1 cellular context compared by ENCODE assay signal in the genomic region with DNA sequence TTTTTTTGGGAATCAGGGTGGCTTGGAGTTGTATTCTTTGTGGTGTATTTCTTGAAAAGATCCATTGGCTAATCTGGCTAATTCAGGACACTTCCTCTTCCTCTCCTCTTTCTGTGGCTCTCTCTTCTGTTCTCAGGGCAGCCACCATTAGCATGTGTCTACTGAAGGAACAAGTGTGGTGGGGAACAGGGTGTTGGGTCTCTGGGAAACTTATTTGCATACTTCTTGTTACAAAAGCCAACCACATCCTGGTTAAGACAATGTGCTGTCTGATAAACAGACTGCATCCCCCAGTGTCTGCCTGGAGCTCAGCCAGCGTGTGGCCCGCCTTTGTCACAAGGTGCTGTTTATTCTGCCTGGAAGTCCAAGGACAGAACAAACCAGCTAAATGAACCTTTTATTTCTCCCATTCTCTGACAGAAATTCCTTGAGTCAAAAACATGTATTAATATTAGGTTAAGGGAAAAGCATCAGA.
TF ChIP-seq lines count a peak whose summit lies in the region.

No MANE protein-coding gene starts in this region.

TF ChIP-seq in HepG2, 621 proteins besides CTCF, POLR2A, EP300 and RAD21 (continued from another document and continues in another):
- no peak for TF ChIP-seq ZNF431 (CRISPR knock-in tag; IDR thresholded peaks at IDR 0.05; ENCODE audit: borderline replicate concordance, low read depth)
- TF ChIP-seq, protein P1, sequence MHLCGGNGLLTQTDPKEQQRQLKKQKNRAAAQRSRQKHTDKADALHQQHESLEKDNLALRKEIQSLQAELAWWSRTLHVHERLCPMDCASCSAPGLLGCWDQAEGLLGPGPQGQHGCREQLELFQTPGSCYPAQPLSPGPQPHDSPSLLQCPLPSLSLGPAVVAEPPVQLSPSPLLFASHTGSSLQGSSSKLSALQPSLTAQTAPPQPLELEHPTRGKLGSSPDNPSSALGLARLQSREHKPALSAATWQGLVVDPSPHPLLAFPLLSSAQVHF (CRISPR knock-in tag; IDR thresholded peaks at IDR 0.05) = no peak
- TF ChIP-seq SOX13 (IDR thresholded peaks at IDR 0.05) = peak; percentile 99
- peak in 1 of 2 experiments; percentile 100; a peak in 2 of 4 replicates for TF ChIP-seq SOX13 (CRISPR knock-in tag; conservative IDR thresholded peaks at IDR 0.05 in 1 of 2, IDR thresholded peaks at IDR 0.05 in 1 of 2)
- peak; percentile 83 for TF ChIP-seq POGZ (CRISPR knock-in tag; IDR thresholded peaks at IDR 0.05)
- TF ChIP-seq ZNF883 (CRISPR knock-in tag; IDR thresholded peaks at IDR 0.05; ENCODE audit: not compliant biosample characterization) = no peak
- peak; percentile 86; the same call in 1 of the 2 replicates for TF ChIP-seq MIER3 (CRISPR knock-in tag; IDR thresholded peaks at IDR 0.05; ENCODE audit: borderline replicate concordance)
- TF ChIP-seq EEA1 (CRISPR knock-in tag; IDR thresholded peaks at IDR 0.05; ENCODE audit: borderline replicate concordance) = no peak
- TF ChIP-seq, protein P2, sequence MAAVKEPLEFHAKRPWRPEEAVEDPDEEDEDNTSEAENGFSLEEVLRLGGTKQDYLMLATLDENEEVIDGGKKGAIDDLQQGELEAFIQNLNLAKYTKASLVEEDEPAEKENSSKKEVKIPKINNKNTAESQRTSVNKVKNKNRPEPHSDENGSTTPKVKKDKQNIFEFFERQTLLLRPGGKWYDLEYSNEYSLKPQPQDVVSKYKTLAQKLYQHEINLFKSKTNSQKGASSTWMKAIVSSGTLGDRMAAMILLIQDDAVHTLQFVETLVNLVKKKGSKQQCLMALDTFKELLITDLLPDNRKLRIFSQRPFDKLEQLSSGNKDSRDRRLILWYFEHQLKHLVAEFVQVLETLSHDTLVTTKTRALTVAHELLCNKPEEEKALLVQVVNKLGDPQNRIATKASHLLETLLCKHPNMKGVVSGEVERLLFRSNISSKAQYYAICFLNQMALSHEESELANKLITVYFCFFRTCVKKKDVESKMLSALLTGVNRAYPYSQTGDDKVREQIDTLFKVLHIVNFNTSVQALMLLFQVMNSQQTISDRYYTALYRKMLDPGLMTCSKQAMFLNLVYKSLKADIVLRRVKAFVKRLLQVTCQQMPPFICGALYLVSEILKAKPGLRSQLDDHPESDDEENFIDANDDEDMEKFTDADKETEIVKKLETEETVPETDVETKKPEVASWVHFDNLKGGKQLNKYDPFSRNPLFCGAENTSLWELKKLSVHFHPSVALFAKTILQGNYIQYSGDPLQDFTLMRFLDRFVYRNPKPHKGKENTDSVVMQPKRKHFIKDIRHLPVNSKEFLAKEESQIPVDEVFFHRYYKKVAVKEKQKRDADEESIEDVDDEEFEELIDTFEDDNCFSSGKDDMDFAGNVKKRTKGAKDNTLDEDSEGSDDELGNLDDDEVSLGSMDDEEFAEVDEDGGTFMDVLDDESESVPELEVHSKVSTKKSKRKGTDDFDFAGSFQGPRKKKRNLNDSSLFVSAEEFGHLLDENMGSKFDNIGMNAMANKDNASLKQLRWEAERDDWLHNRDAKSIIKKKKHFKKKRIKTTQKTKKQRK (IDR thresholded peaks at IDR 0.05; ENCODE audit: low read length) = no peak
- no peak for TF ChIP-seq ZNF224 (CRISPR knock-in tag; IDR thresholded peaks at IDR 0.05)
- no peak for TF ChIP-seq ARHGAP35 (CRISPR knock-in tag; IDR thresholded peaks at IDR 0.05; ENCODE audit: borderline replicate concordance)
- TF ChIP-seq ZNF282 (IDR thresholded peaks at IDR 0.05; ENCODE audit: partially characterized antibody) = no peak
- peak; percentile 71 for TF ChIP-seq ARID3A (IDR thresholded peaks at IDR 0.05; ENCODE audit: low read depth, low read length)
- TF ChIP-seq MTF2 (CRISPR knock-in tag; IDR thresholded peaks at IDR 0.05; ENCODE audit: borderline replicate concordance) = no peak
- TF ChIP-seq HNRNPH1 (optimal IDR thresholded peaks at IDR 0.05; ENCODE audit: low read depth, low read length) = no peak
- peak; percentile 16; the same call in 1 of the 2 replicates for TF ChIP-seq TFDP1 (CRISPR knock-in tag; IDR thresholded peaks at IDR 0.05; ENCODE audit: borderline replicate concordance)
- TF ChIP-seq JUND (CRISPR knock-in tag; IDR thresholded peaks at IDR 0.05) = peak; percentile 44; the same call in 1 of the 2 replicates
- no peak for TF ChIP-seq ZBTB1 (CRISPR knock-in tag; IDR thresholded peaks at IDR 0.05; ENCODE audit: borderline replicate concordance)
- TF ChIP-seq ZNF251 (CRISPR knock-in tag; IDR thresholded peaks at IDR 0.05) = no peak
- peak; percentile 36; the same call in 1 of the 2 replicates for TF ChIP-seq ELF4 (CRISPR knock-in tag; IDR thresholded peaks at IDR 0.05; ENCODE audit: borderline replicate concordance)
- TF ChIP-seq GTF3A (CRISPR knock-in tag; conservative IDR thresholded peaks at IDR 0.05) = no peak
- no peak for TF ChIP-seq HCFC1 (IDR thresholded peaks at IDR 0.05; ENCODE audit: low read depth, low read length)
- TF ChIP-seq ZFP82 (CRISPR knock-in tag; IDR thresholded peaks at IDR 0.05; ENCODE audit: borderline replicate concordance) = no peak
- no peak for TF ChIP-seq ZC3H4 (CRISPR knock-in tag; IDR thresholded peaks at IDR 0.05; ENCODE audit: borderline replicate concordance)
- peak; percentile 99 for TF ChIP-seq SKI (IDR thresholded peaks at IDR 0.05; ENCODE audit: partially characterized antibody)
- no peak for TF ChIP-seq CCAR2 (optimal IDR thresholded peaks at IDR 0.05; ENCODE audit: low read depth, low read length)
- no peak for TF ChIP-seq CSRNP2 (CRISPR knock-in tag; conservative IDR thresholded peaks at IDR 0.05; ENCODE audit: low read depth)
- TF ChIP-seq FLYWCH1 (CRISPR knock-in tag; IDR thresholded peaks at IDR 0.05) = no peak
- 0 out of 2 replicates have a peak, but pooled peaks have one; percentile 21 for TF ChIP-seq ZBTB38 (CRISPR knock-in tag; IDR thresholded peaks at IDR 0.05)
- no peak for TF ChIP-seq RFX3 (CRISPR knock-in tag; IDR thresholded peaks at IDR 0.05)
- TF ChIP-seq SAP130 (CRISPR knock-in tag; IDR thresholded peaks at IDR 0.05; ENCODE audit: low read depth) = peak; percentile 91
- TF ChIP-seq ZFYVE20 (CRISPR knock-in tag; IDR thresholded peaks at IDR 0.05; ENCODE audit: borderline replicate concordance, low read depth) = no peak
- TF ChIP-seq PAX8 (CRISPR knock-in tag; IDR thresholded peaks at IDR 0.05; ENCODE audit: borderline replicate concordance) = no peak
- no peak for TF ChIP-seq ZIK1 (CRISPR knock-in tag; IDR thresholded peaks at IDR 0.05; ENCODE audit: borderline replicate concordance, low read depth)
- no peak for TF ChIP-seq ZNF816 (CRISPR knock-in tag; IDR thresholded peaks at IDR 0.05; ENCODE audit: borderline replicate concordance)
- peak; percentile 47; the same call in 1 of the 2 replicates for TF ChIP-seq ZNF709 (CRISPR knock-in tag; IDR thresholded peaks at IDR 0.05)
- TF ChIP-seq, protein P3, sequence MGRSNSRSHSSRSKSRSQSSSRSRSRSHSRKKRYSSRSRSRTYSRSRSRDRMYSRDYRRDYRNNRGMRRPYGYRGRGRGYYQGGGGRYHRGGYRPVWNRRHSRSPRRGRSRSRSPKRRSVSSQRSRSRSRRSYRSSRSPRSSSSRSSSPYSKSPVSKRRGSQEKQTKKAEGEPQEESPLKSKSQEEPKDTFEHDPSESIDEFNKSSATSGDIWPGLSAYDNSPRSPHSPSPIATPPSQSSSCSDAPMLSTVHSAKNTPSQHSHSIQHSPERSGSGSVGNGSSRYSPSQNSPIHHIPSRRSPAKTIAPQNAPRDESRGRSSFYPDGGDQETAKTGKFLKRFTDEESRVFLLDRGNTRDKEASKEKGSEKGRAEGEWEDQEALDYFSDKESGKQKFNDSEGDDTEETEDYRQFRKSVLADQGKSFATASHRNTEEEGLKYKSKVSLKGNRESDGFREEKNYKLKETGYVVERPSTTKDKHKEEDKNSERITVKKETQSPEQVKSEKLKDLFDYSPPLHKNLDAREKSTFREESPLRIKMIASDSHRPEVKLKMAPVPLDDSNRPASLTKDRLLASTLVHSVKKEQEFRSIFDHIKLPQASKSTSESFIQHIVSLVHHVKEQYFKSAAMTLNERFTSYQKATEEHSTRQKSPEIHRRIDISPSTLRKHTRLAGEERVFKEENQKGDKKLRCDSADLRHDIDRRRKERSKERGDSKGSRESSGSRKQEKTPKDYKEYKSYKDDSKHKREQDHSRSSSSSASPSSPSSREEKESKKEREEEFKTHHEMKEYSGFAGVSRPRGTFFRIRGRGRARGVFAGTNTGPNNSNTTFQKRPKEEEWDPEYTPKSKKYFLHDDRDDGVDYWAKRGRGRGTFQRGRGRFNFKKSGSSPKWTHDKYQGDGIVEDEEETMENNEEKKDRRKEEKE (IDR thresholded peaks at IDR 0.05) = no peak
- no peak; the same call in 1 of the 2 replicates for TF ChIP-seq ARID4A (CRISPR knock-in tag; IDR thresholded peaks at IDR 0.05; ENCODE audit: borderline replicate concordance)
- TF ChIP-seq ZBTB44 (CRISPR knock-in tag; IDR thresholded peaks at IDR 0.05) = no peak
- no peak for TF ChIP-seq CBX2 (IDR thresholded peaks at IDR 0.05; ENCODE audit: low read depth, low read length)
- no peak for TF ChIP-seq CBX2 (CRISPR knock-in tag; IDR thresholded peaks at IDR 0.05; ENCODE audit: low read depth)
- no peak for TF ChIP-seq HOXD1 (CRISPR knock-in tag; IDR thresholded peaks at IDR 0.05)
- peak; percentile 85 for TF ChIP-seq MLX (CRISPR knock-in tag; IDR thresholded peaks at IDR 0.05)
- TF ChIP-seq KLF9 (CRISPR knock-in tag; IDR thresholded peaks at IDR 0.05; ENCODE audit: low read depth) = no peak
- no peak for TF ChIP-seq JUNB (CRISPR knock-in tag; IDR thresholded peaks at IDR 0.05; ENCODE audit: borderline replicate concordance)
